ENCODE assay signal across 9 cellular contexts in genomic region chr10:49407552-49408137, GRCh38. TPM values are rescaled to one million over a fixed set of nuclear protein-coding genes. Genes with fewer than 3 reads are reported as not detected.
DNase-seq lines count a peak whose midpoint lies in the region; ATAC-seq and TF ChIP-seq lines count a peak whose summit lies in the region.
"Had no signal": no experiment of that assay in that cellular context is flagged by ENCODE, and none has a peak within 500 bp of the region (broad histone marks: within the 10 kb centered on the region; RNA-seq: fewer than 3 reads in every experiment).

No MANE protein-coding gene starts in this region.

- no peak overlapping the region for H3K4me2 ChIP-seq in H9 (ENCODE audit: insufficient read depth, insufficient read length, low read length)

- peak; percentile 85 for DNase-seq in Calu3
- peak; percentile 81 for DNase-seq in H9
- DNase-seq in NCI-H2227 treated with DMSO at 0.1 percent for 48 hours (lab: John Stamatoyannopoulos, UW): peak; percentile 39
- peak; percentile 50 to 72 for DNase-seq in activated CD4-positive, alpha-beta T cell treated with anti-CD3 and anti-CD28 coated beads for 4 hours
- peak; percentile 89 for DNase-seq in choroid plexus epithelial cell (ENCODE audit: low read depth)
- peak; percentile 68 to 94 for DNase-seq in lower leg skin (ENCODE audit: low spot score in 2 of 2)
- peak; percentile 30 to 48 (median 42) for DNase-seq in stimulated activated CD4-positive, alpha-beta T cell treated with anti-CD3 and anti-CD28 coated beads, TNF-alpha, amount 100 ng/mL, for 4 hours (ENCODE audit: low read depth in 3 of 3)

- H3K4ac ChIP-seq in H9 (ENCODE audit: low read depth, low read length): no peak overlapping the region

- CTCF ChIA-PET in Calu3 (lab: Charles Lee): interaction anchor here (0.6 to 2.8 kb wide), 13 partner anchors 10 to 131 kb away, joined by 3 to 47 read pairs (median 4); partner anchors contain the start of gene ERCC6

- H2BK12ac ChIP-seq in H9 (ENCODE audit: insufficient read length, low read depth, low read length): no peak overlapping the region

- no peak overlapping the region for H4K91ac ChIP-seq in H9 (ENCODE audit: insufficient read length, low read depth, low read length)

- WGBS in H9 (ENCODE audit: extremely low coverage, insufficient read length, low lambda C conversion rate): no CpG with 5 or more reads among the region's 2 CpGs
- WGBS in lower leg skin, 2 donors: 0 to 4% methylated on average over 2 of the region's 2 CpGs

- H3K27me3 Mint-ChIP-seq in Calu3 (ENCODE audit: unreplicated experiment): peaks cover 96% of the 10 kb centered on the region
- H3K27me3 Mint-ChIP-seq in H9 (ENCODE audit: low read depth): peaks cover 35% of the 10 kb centered on the region

- H2BK15ac ChIP-seq in H9 (ENCODE audit: low read depth, low read length): no peak overlapping the region

- H3K79me1 ChIP-seq in H9 (ENCODE audit: insufficient read depth, low read depth, low read length, poor library complexity, severe bottlenecking): no peaks in the 10 kb centered on the region

- H3K23me2 ChIP-seq in H9 (ENCODE audit: insufficient read length, low read depth, low read length, poor library complexity, severe bottlenecking): no peaks in the 10 kb centered on the region

- H3K27ac Mint-ChIP-seq in Calu3 (ENCODE audit: unreplicated experiment): no peak overlapping the region
- H3K27ac Mint-ChIP-seq in H9: no peak overlapping the region
- H3K27ac Mint-ChIP-seq: activated naive CD4-positive, alpha-beta T cell treated with anti-CD3 and anti-CD28 coated beads, Interleukin-2, amount 50 U/mL, for 24 hours had no signal

- no peak overlapping the region for H4K5ac ChIP-seq in H9 (ENCODE audit: insufficient read length, low read depth, low read length)

- intact Hi-C loops in Calu3 (cut with micrococcal nuclease; ENCODE audit: unreplicated experiment) (loop anchor here (1.0 kb wide), 2 partner anchors 105 to 112 kb away; no protein-coding TSS in a partner anchor), lower leg skin (cut with DNase I; ENCODE audit: low total_unique reads) (loop anchor here (5.0 kb wide), 1 partner anchor 110 kb away; no protein-coding TSS in a partner anchor)

- H3K9me3 Mint-ChIP-seq in Calu3 (ENCODE audit: low read depth, unreplicated experiment) (no peaks in the 10 kb centered on the region), H9 (no peaks in the 10 kb centered on the region)
- H3K9me3 Mint-ChIP-seq: activated naive CD4-positive, alpha-beta T cell treated with anti-CD3 and anti-CD28 coated beads, Interleukin-2, amount 50 U/mL, for 24 hours had no signal

- H3K4me1 Mint-ChIP-seq in Calu3 (ENCODE audit: low read depth, unreplicated experiment) (no peaks in the 10 kb centered on the region), H9 (peaks cover 25 to 29% of the 10 kb centered on the region in 2 experiments)
- H3K4me1 Mint-ChIP-seq: activated naive CD4-positive, alpha-beta T cell treated with anti-CD3 and anti-CD28 coated beads, Interleukin-2, amount 50 U/mL, for 24 hours had no signal

- no peak overlapping the region for H3K27ac ChIP-seq in H9 (ENCODE audit: insufficient read length, low read depth, low read length)

- BruUV-seq in Calu3 (replicated peaks; lab: Mats Ljungman, UMichigan): no TSS peak

- H2BK20ac ChIP-seq in H9 (ENCODE audit: low read depth, low read length, poor library complexity, severe bottlenecking): no peak overlapping the region

- no peak for TF ChIP-seq POLR2A in lower leg skin (IDR thresholded peaks at IDR 0.05)

- no peak for ATAC-seq in GM18519 (IDR thresholded peaks at IDR 0.05; ENCODE audit: low FRiP score, unreplicated experiment)

- H3K36me3 Mint-ChIP-seq in Calu3 (ENCODE audit: insufficient read depth, unreplicated experiment) (no peaks in the 10 kb centered on the region), H9 (ENCODE audit: insufficient read depth in 1 of 3, low read depth in 3 of 3) (no peaks in the 10 kb centered on the region)
- H3K36me3 Mint-ChIP-seq: activated naive CD4-positive, alpha-beta T cell treated with anti-CD3 and anti-CD28 coated beads, Interleukin-2, amount 50 U/mL, for 24 hours had no signal

- no peak overlapping the region for H2BK120ac ChIP-seq in H9 (ENCODE audit: low read depth, low read length, poor library complexity, severe bottlenecking)

- H3K4me3 Mint-ChIP-seq in Calu3 (ENCODE audit: low read depth, unreplicated experiment) (no peak overlapping the region), H9 (no peak overlapping the region)
- H3K4me3 Mint-ChIP-seq: activated naive CD4-positive, alpha-beta T cell treated with anti-CD3 and anti-CD28 coated beads, Interleukin-2, amount 50 U/mL, for 24 hours had no signal

- no peak overlapping the region for H2AK5ac ChIP-seq in H9 (ENCODE audit: insufficient read length, low read length)

- H3K14ac ChIP-seq in H9 (ENCODE audit: insufficient read depth, low read length): no peak overlapping the region

- no peaks in the 10 kb centered on the region for H3K79me2 ChIP-seq in H9 (ENCODE audit: insufficient read depth, low read length)

- H3K18ac ChIP-seq in H9 (ENCODE audit: insufficient read length, low read depth, low read length): no peak overlapping the region

- no peak overlapping the region for H3K4me3 ChIP-seq in choroid plexus epithelial cell (ENCODE audit: low read depth, low read length)
- no peak overlapping the region for H3K4me3 ChIP-seq in lower leg skin (ENCODE audit: low read depth, poor library complexity, severe bottlenecking)

- H3K9me3 ChIP-seq in H9 (ENCODE audit: control insufficient read depth, low read depth, low read length): no peaks in the 10 kb centered on the region

- no peak overlapping the region for H2BK5ac ChIP-seq in H9 (ENCODE audit: insufficient read length, low read length)

- peaks cover 3% of the 10 kb centered on the region; the same call in 1 of the 2 replicates for H3K4me1 ChIP-seq in H9 (ENCODE audit: insufficient read depth, low read length)

- H4K8ac ChIP-seq in H9 (replicated peaks; ENCODE audit: insufficient read length, low read depth, low read length): no peak overlapping the region

- H4K20me1 ChIP-seq in H9 (ENCODE audit: control insufficient read depth, insufficient read depth, insufficient read length): no peaks in the 10 kb centered on the region

- TF ChIP-seq CTCF in Calu3 (IDR thresholded peaks at IDR 0.05; ENCODE audit: unreplicated experiment): peak; percentile 87
- peak; percentile 90 for TF ChIP-seq CTCF in H9 (conservative IDR thresholded peaks at IDR 0.05)
- TF ChIP-seq CTCF in choroid plexus epithelial cell (conservative IDR thresholded peaks at IDR 0.05; ENCODE audit: low read depth, low read length): peak; percentile 97
- peak in 1 of 3 donors; percentile 24 for TF ChIP-seq CTCF in lower leg skin (IDR thresholded peaks at IDR 0.05)

- H3K56ac ChIP-seq in H9 (ENCODE audit: insufficient read length, low read depth, low read length): no peak overlapping the region

- no peak overlapping the region for H2AFZ ChIP-seq in H9 (ENCODE audit: low read length)

- no peak overlapping the region for H3K23ac ChIP-seq in H9 (ENCODE audit: insufficient read length, low read depth, low read length)

- H3K9ac ChIP-seq in H9 (ENCODE audit: extremely low read depth, insufficient read length, low read length): no peak overlapping the region

- H3T11ph ChIP-seq in H9 (ENCODE audit: low read length): no peak overlapping the region

- H3K27me3 ChIP-seq in H9 (ENCODE audit: insufficient read depth, low read length): peaks cover 3% of the 10 kb centered on the region; the same call in 1 of the 2 replicates

RNA-seq across cellular contexts. Expression of gene DRGX, which starts 11.8 kb away (rescaled TPM):
- total RNA-seq in Calu3 (2022) (not detected in 2 replicates), H9 (2021) (not detected in 2 replicates), lower leg skin (not detected)

Comparison
In these comparisons a context has a peak if more than half of its experiments do, and no peak if none do; other contexts are left out.
1. DNase-seq: peak in every context shown above with its lines; median percentile 89 in choroid plexus epithelial cell; 85 in Calu3; 81 in H9; 81 in lower leg skin; 61 in activated CD4-positive, alpha-beta T cell treated with anti-CD3 and anti-CD28 coated beads for 4 hours; 42 in stimulated activated CD4-positive, alpha-beta T cell treated with anti-CD3 and anti-CD28 coated beads, TNF-alpha, amount 100 ng/mL, for 4 hours; 39 in NCI-H2227 treated with DMSO at 0.1 percent for 48 hours.